Comparison of ENCODE assay signal across 13 cellular contexts in genomic region chr10:31586708-31587107, GRCh38.
DNase-seq lines count a peak whose midpoint lies in the region; ATAC-seq and TF ChIP-seq lines count a peak whose summit lies in the region.
"Had no signal": no experiment of that assay in that cellular context is flagged by ENCODE, and none has a peak within 500 bp of the region (broad histone marks: within the 10 kb centered on the region; RNA-seq: fewer than 3 reads in every experiment).

No MANE protein-coding gene starts in this region.

- no peaks in the 10 kb centered on the region for H3K9me3 ChIP-seq in CD8-positive, alpha-beta T cell (ENCODE audit: low read length)
- peaks cover 0 to 9% (median 0%) of the 10 kb centered on the region in 3 donors for H3K9me3 ChIP-seq in gastroesophageal sphincter
- H3K9me3 ChIP-seq: body of pancreas, vagina had no signal

- peak overlapping the region; percentile 55 for H3K4me3 Mint-ChIP-seq in CD8-positive, alpha-beta T cell
- peak overlapping the region; percentile 23 for H3K4me3 Mint-ChIP-seq in dendritic cell treated with granulocyte-macrophage colony-stimulating factor and Interleukin-4, amounts not matched to agents 40 ng/mL and 50 ng/mL, for 4 days
- H3K4me3 Mint-ChIP-seq in natural killer cell: peak overlapping the region; percentile 37
- H3K4me3 Mint-ChIP-seq: activated T-helper 1 cell treated with anti-CD3 and anti-CD28 coated beads, Interleukin-12 subunit alpha, Interleukin-12 subunit beta, Interleukin-2, Interleukin-4 antibody, amounts not matched to agents 30 ng/mL and 10 ng/mL and 1 ng/mL, durations not matched to agents 14 hours and 24 hours and 36 hours had no signal

- no peak for TF ChIP-seq POLR2A in gastroesophageal sphincter (IDR thresholded peaks at IDR 0.05)

- POLR2A ChIA-PET in CD8-positive, alpha-beta T cell (lab: Charles Lee): no interaction called here

- H3K27me3 Mint-ChIP-seq in CD8-positive, alpha-beta T cell (ENCODE audit: low read depth): peaks cover 20% of the 10 kb centered on the region
- H3K27me3 Mint-ChIP-seq in dendritic cell treated with granulocyte-macrophage colony-stimulating factor and Interleukin-4, amounts not matched to agents 40 ng/mL and 50 ng/mL, for 4 days: no peaks in the 10 kb centered on the region
- peaks cover 16 to 18% of the 10 kb centered on the region in 2 donors for H3K27me3 Mint-ChIP-seq in natural killer cell (ENCODE audit: low read depth in 2 of 2)

- no peak overlapping the region for H3K27ac ChIP-seq in CD8-positive, alpha-beta T cell (ENCODE audit: low read depth, low read length)
- peak overlapping the region in 2 of 4 donors; percentile 19 to 31 for H3K27ac ChIP-seq in gastroesophageal sphincter
- H3K27ac ChIP-seq: vagina had no signal

- H3K27me3 ChIP-seq in CD8-positive, alpha-beta T cell (ENCODE audit: insufficient read depth, low read length): no peaks in the 10 kb centered on the region
- H3K27me3 ChIP-seq in gastroesophageal sphincter: no peaks in the 10 kb centered on the region
- H3K27me3 ChIP-seq: body of pancreas, vagina had no signal

- DNase-seq in C1 segment of cervical spinal cord (lab: John Stamatoyannopoulos, UW): peak in 8 of 14 donors; percentile 16 to 53 (median 44)
- no peak for DNase-seq in CD8-positive, alpha-beta T cell
- no peak for DNase-seq in natural killer cell
- no peak for DNase-seq in COLO668 (lab: John Stamatoyannopoulos, UW; ENCODE audit: unreplicated experiment)
- DNase-seq in DMS 273 treated with DMSO at 0.1 percent for 48 hours (lab: John Stamatoyannopoulos, UW): no peak
- DNase-seq: Caco-2, NCI-H1092 treated with DMSO at 0.1 percent for 48 hours had no signal

- peaks cover 7% of the 10 kb centered on the region for H3K9me3 Mint-ChIP-seq in CD8-positive, alpha-beta T cell
- peaks cover 13% of the 10 kb centered on the region for H3K9me3 Mint-ChIP-seq in dendritic cell treated with granulocyte-macrophage colony-stimulating factor and Interleukin-4, amounts not matched to agents 40 ng/mL and 50 ng/mL, for 4 days
- H3K9me3 Mint-ChIP-seq in natural killer cell: peaks cover 0 to 3% of the 10 kb centered on the region in 2 donors

- no peak for TF ChIP-seq EP300 in gastroesophageal sphincter (IDR thresholded peaks at IDR 0.05)

- intact Hi-C loops in CD8-positive, alpha-beta T cell (cut with DNase I, micrococcal nuclease): no loop called here
- intact Hi-C loops in dendritic cell treated with granulocyte-macrophage colony-stimulating factor and Interleukin-4, amounts not matched to agents 40 ng/mL and 50 ng/mL, for 4 days (cut with micrococcal nuclease): no loop called here
- intact Hi-C loops in natural killer cell (cut with micrococcal nuclease): no loop called here

- CTCF ChIA-PET in CD8-positive, alpha-beta T cell (lab: Charles Lee): no interaction called here

- H3K4me3 ChIP-seq in CD8-positive, alpha-beta T cell (ENCODE audit: low read depth, low read length): no peak overlapping the region
- no peak overlapping the region for H3K4me3 ChIP-seq in gastroesophageal sphincter
- H3K4me3 ChIP-seq: body of pancreas, vagina had no signal

- no peaks in the 10 kb centered on the region for H3K36me3 Mint-ChIP-seq in CD8-positive, alpha-beta T cell
- peaks cover 5% of the 10 kb centered on the region for H3K36me3 Mint-ChIP-seq in dendritic cell treated with granulocyte-macrophage colony-stimulating factor and Interleukin-4, amounts not matched to agents 40 ng/mL and 50 ng/mL, for 4 days (ENCODE audit: low read depth)
- peaks cover 5% of the 10 kb centered on the region for H3K36me3 Mint-ChIP-seq in natural killer cell

- ATAC-seq in CD8-positive, alpha-beta T cell: no peak
- ATAC-seq in natural killer cell (peak; percentile 15 to 55 (median 44)), gastroesophageal sphincter (no peak)
- ATAC-seq: body of pancreas, SK-N-SH treated with all-trans-retinoic acid at 6 μM for 48 hours had no signal

- no peak overlapping the region for H3K27ac Mint-ChIP-seq in CD8-positive, alpha-beta T cell
- peak overlapping the region; percentile 83 for H3K27ac Mint-ChIP-seq in dendritic cell treated with granulocyte-macrophage colony-stimulating factor and Interleukin-4, amounts not matched to agents 40 ng/mL and 50 ng/mL, for 4 days
- no peak overlapping the region for H3K27ac Mint-ChIP-seq in natural killer cell
- H3K27ac Mint-ChIP-seq: activated T-helper 1 cell treated with anti-CD3 and anti-CD28 coated beads, Interleukin-12 subunit alpha, Interleukin-12 subunit beta, Interleukin-2, Interleukin-4 antibody, amounts not matched to agents 30 ng/mL and 10 ng/mL and 1 ng/mL, durations not matched to agents 14 hours and 24 hours and 36 hours had no signal

- peaks cover 7% of the 10 kb centered on the region for H3K4me1 Mint-ChIP-seq in CD8-positive, alpha-beta T cell (ENCODE audit: low read depth)
- peaks cover 82% of the 10 kb centered on the region for H3K4me1 Mint-ChIP-seq in dendritic cell treated with granulocyte-macrophage colony-stimulating factor and Interleukin-4, amounts not matched to agents 40 ng/mL and 50 ng/mL, for 4 days (ENCODE audit: low read depth)
- peaks cover 7 to 13% of the 10 kb centered on the region in 2 donors for H3K4me1 Mint-ChIP-seq in natural killer cell

- H3K4me1 ChIP-seq in CD8-positive, alpha-beta T cell (ENCODE audit: insufficient read depth, low read length): no peaks in the 10 kb centered on the region
- peaks cover 5 to 34% (median 23%) of the 10 kb centered on the region in 3 donors for H3K4me1 ChIP-seq in gastroesophageal sphincter
- H3K4me1 ChIP-seq: body of pancreas, Caco-2 had no signal

- no peaks in the 10 kb centered on the region for H3K36me3 ChIP-seq in CD8-positive, alpha-beta T cell (ENCODE audit: insufficient read depth, low read length)
- no peaks in the 10 kb centered on the region for H3K36me3 ChIP-seq in gastroesophageal sphincter
- H3K36me3 ChIP-seq: vagina had no signal

- WGBS in gastroesophageal sphincter (ENCODE audit: low coverage in 1 of 2), 2 donors: 77% methylated on average over 8 of the region's 9 CpGs; no CpG with 5 or more reads in 1 of the 2 donors

- no peak for TF ChIP-seq CTCF in CD8-positive, alpha-beta T cell (IDR thresholded peaks at IDR 0.05)
- TF ChIP-seq CTCF in natural killer cell (IDR thresholded peaks at IDR 0.05) (no peak), gastroesophageal sphincter (IDR thresholded peaks at IDR 0.05) (no peak)

Comparison
In these comparisons a context has a peak if more than half of its experiments do, and no peak if none do; other contexts are left out.
1. DNase-seq: peak in C1 segment of cervical spinal cord (8 of 14); none in CD8-positive, alpha-beta T cell (0 of 7), natural killer cell (single experiment), COLO668 (single experiment) and DMS 273 treated with DMSO at 0.1 percent for 48 hours (single experiment).
2. ATAC-seq: peak in natural killer cell (3 of 3); none in CD8-positive, alpha-beta T cell (single experiment) and gastroesophageal sphincter (single experiment).
3. Peak in every context shown above with its lines, with median percentiles within 50 percentile points of each other: H3K4me3 Mint-ChIP-seq.